In genomic region chr17:80259642-80260535, GRCh38 we compare ENCODE assay signal across 8 cellular contexts. TPM values are rescaled to one million over a fixed set of nuclear protein-coding genes. Genes with fewer than 3 reads are reported as not detected.
DNase-seq lines count a peak whose midpoint lies in the region; ATAC-seq and TF ChIP-seq lines count a peak whose summit lies in the region.

No MANE protein-coding gene starts in this region.

- peak; percentile 70 for TF ChIP-seq POLR2A in esophagus muscularis mucosa (IDR thresholded peaks at IDR 0.05; ENCODE audit: low read depth)

- WGBS in esophagus muscularis mucosa = 19% methylated on average over 26 of the region's 79 CpGs

- H3K27me3 ChIP-seq in esophagus muscularis mucosa = no peaks in the 10 kb centered on the region

- H3K36me3 ChIP-seq in esophagus muscularis mucosa = peaks cover 0 to 9% (median 6%) of the 10 kb centered on the region in 4 donors

- peaks cover 7% of the 10 kb centered on the region for H3K36me3 Mint-ChIP-seq in activated T-cell treated with anti-CD3 and anti-CD28 coated beads, Interleukin-2, amount 50 U/mL, for 4 hours (ENCODE audit: insufficient read depth)

- no peaks in the 10 kb centered on the region for H3K9me3 Mint-ChIP-seq in activated T-cell treated with anti-CD3 and anti-CD28 coated beads, Interleukin-2, amount 50 U/mL, for 4 hours

- H3K27ac ChIP-seq in esophagus muscularis mucosa (replicated peaks in 1 of 4) = peak overlapping the region; percentile 85 to 95 (median 92)

- no peaks in the 10 kb centered on the region for H3K27me3 Mint-ChIP-seq in activated T-cell treated with anti-CD3 and anti-CD28 coated beads, Interleukin-2, amount 50 U/mL, for 4 hours (ENCODE audit: low read depth)

- H3K4me1 Mint-ChIP-seq in activated T-cell treated with anti-CD3 and anti-CD28 coated beads, Interleukin-2, amount 50 U/mL, for 4 hours (ENCODE audit: low read depth) = peaks cover 68% of the 10 kb centered on the region

- H3K4me1 ChIP-seq in esophagus muscularis mucosa = peaks cover 36 to 55% (median 52%) of the 10 kb centered on the region in 4 donors

- peak in 2 of 3 experiments; percentile 14 to 27 for TF ChIP-seq CTCF in esophagus muscularis mucosa (IDR thresholded peaks at IDR 0.05)

- DNase-seq in ELF-1 (ENCODE audit: low read depth, low spot score) (peak; percentile 80), NOMO-1 treated with DMSO at 0.1 percent for 48 hours (lab: John Stamatoyannopoulos, UW; ENCODE audit: unreplicated experiment) (peak; percentile 22), esophagus muscularis mucosa (ENCODE audit: extremely low spot score) (no peak), myocyte (ENCODE audit: low read depth) (peak; percentile 74), KG1 (lab: John Stamatoyannopoulos, UW) (no peak)
- DNase-seq in activated T-cell treated with anti-CD3 and anti-CD28 coated beads, Interleukin-2, amount 50 U/mL, for 4 hours = peak; percentile 79
- peak; percentile 81 for DNase-seq in stimulated activated naive CD8-positive, alpha-beta T cell treated with anti-CD3 and anti-CD28 coated beads, Interleukin-15, Interleukin-2, amounts not matched to agents 100 U/mL and 50 U/mL, for 24 hours

- peak; percentile 47 for ATAC-seq in HG02642 (IDR thresholded peaks at IDR 0.05; ENCODE audit: poor library complexity, unreplicated experiment)
- ATAC-seq in activated T-cell treated with anti-CD3 and anti-CD28 coated beads, Interleukin-2, amount 50 U/mL, for 4 hours = peak; percentile 44 to 52
- ATAC-seq in stimulated activated naive CD8-positive, alpha-beta T cell treated with anti-CD3 and anti-CD28 coated beads, Interleukin-15, Interleukin-2, amounts not matched to agents 100 U/mL and 50 U/mL, for 24 hours = peak; percentile 30

- intact Hi-C loops in esophagus muscularis mucosa (cut with DNase I) = loop anchor here (2.0 to 5.0 kb wide), 2 partner anchors 39 to 113 kb away; partner anchors contain the start of genes EIF4A3, SGSH and SLC26A11

- H3K4me3 Mint-ChIP-seq in activated T-cell treated with anti-CD3 and anti-CD28 coated beads, Interleukin-2, amount 50 U/mL, for 4 hours = peak overlapping the region; percentile 86

- H3K9me3 ChIP-seq in esophagus muscularis mucosa = no peaks in the 10 kb centered on the region

- TF ChIP-seq EP300 in esophagus muscularis mucosa (IDR thresholded peaks at IDR 0.05) = no peak

- H3K4me3 ChIP-seq in esophagus muscularis mucosa = peak overlapping the region; percentile 63 to 87 (median 78)

RNA-seq across cellular contexts. Expression of gene RNF213, which starts 0.8 kb away (rescaled TPM):
- 100 to 1,000 TPM; 205 to 289 (median 262) TPM for total RNA-seq in activated T-cell treated with anti-CD3 and anti-CD28 coated beads, Interleukin-2, amount 50 U/mL, for 4 hours
- 10 to 100 TPM; 55.8 to 85.7 (median 75.9) TPM for total RNA-seq in esophagus muscularis mucosa
- 39.0 and 48.3 TPM in 2 replicates for total RNA-seq in myocyte
- 51.2 TPM for polyA plus RNA-seq in myocyte (2012)

RNA-seq across cellular contexts. Expression of gene SLC26A11, which starts 39.7 kb away (rescaled TPM):
- 10 to 100 TPM; 15.8 to 16.5 (median 16.4) TPM for total RNA-seq in activated T-cell treated with anti-CD3 and anti-CD28 coated beads, Interleukin-2, amount 50 U/mL, for 4 hours
- total RNA-seq in esophagus muscularis mucosa = 10 to 100 TPM; 11.3 to 13.8 (median 12.7) TPM
- 10.6 and 13.0 TPM in 2 replicates for total RNA-seq in myocyte
- 13.4 TPM for polyA plus RNA-seq in myocyte (2012)

RNA-seq across cellular contexts. Expression of gene SGSH, which starts 39.8 kb away (rescaled TPM):
- 10 to 100 TPM; 18.9 to 25.2 (median 19.1) TPM for total RNA-seq in activated T-cell treated with anti-CD3 and anti-CD28 coated beads, Interleukin-2, amount 50 U/mL, for 4 hours
- total RNA-seq in esophagus muscularis mucosa = 10 to 100 TPM; 12.9 to 24.4 (median 21.3) TPM
- 17.1 and 17.8 TPM in 2 replicates for total RNA-seq in myocyte
- polyA plus RNA-seq in myocyte (2012) = 42.9 TPM

Comparison
In these comparisons a context has a peak if more than half of its experiments do, and no peak if none do; other contexts are left out.
1. DNase-seq: peak in ELF-1 (single experiment), NOMO-1 treated with DMSO at 0.1 percent for 48 hours (single experiment), activated T-cell treated with anti-CD3 and anti-CD28 coated beads, Interleukin-2, amount 50 U/mL, for 4 hours (single experiment), myocyte (single experiment) and stimulated activated naive CD8-positive, alpha-beta T cell treated with anti-CD3 and anti-CD28 coated beads, Interleukin-15, Interleukin-2, amounts not matched to agents 100 U/mL and 50 U/mL, for 24 hours (single experiment); none in esophagus muscularis mucosa (single experiment) and KG1 (single experiment).
2. Peak in every context shown above with its lines, with median percentiles within 50 percentile points of each other: ATAC-seq.